Comparison of ENCODE assay signal across 23 cellular contexts in the genomic region with DNA sequence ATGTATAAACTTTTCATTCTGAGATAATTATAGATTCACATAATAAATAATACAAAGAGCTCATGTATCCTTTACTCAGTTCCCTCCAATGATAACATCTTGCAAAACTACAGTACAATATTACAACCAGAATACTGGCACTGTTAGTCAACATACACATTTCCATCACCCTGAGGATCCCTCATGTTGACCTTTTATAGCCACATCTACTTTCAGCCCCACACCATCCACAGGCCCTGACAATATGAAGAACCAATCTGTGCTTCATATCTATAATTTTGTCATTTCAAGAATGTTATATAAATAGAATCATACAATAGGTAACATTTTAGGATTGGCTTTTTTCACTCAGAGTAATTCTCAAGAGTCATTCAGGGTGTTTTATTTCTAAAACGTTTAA.
"Had no signal": no experiment of that assay in that cellular context is flagged by ENCODE, and none has a peak within 500 bp of the region (broad histone marks: within the 10 kb centered on the region; RNA-seq: fewer than 3 reads in every experiment).

No MANE protein-coding gene starts in this region.

- H3K4me3 Mint-ChIP-seq: activated naive CD8-positive, alpha-beta T cell treated with anti-CD3 and anti-CD28 coated beads, Interleukin-2, amount 10 ng/mL, durations not matched to agents 7 days and 5 days; T-helper 2 cell treated with Interferon-gamma antibody and Interleukin-4, amounts not matched to agents 5 μg/mL and 100 μg/mL, for 36 hours had no signal

- DNase-seq: activated CD4-positive, alpha-beta T cell treated with anti-CD3 and anti-CD28 coated beads for 4 hours; activated CD8-positive, alpha-beta memory T cell treated with anti-CD3 and anti-CD28 coated beads for 24 hours; activated effector memory CD4-positive, alpha-beta T cell treated with anti-CD3 and anti-CD28 coated beads, Interleukin-2, amount 50 U/mL, for 16 hours; activated naive CD4-positive, alpha-beta T cell treated with Interleukin-2 at 50 U/mL for 16 hours; activated naive CD8-positive, alpha-beta T cell treated with anti-CD3 and anti-CD28 coated beads, Interleukin-2, amount 10 ng/mL, durations not matched to agents 7 days and 5 days; caudate nucleus; Kasumi-1; KBM-7; NCI-H1105 treated with DMSO at 0.1 percent for 48 hours; NCI-H1436 treated with DMSO at 0.1 percent for 48 hours; NCI-H187; NCI-H2081; NCI-H510A treated with DMSO at 0.1 percent for 48 hours; NCI-H69; NK-92 treated with Interleukin-12 subunit alpha and Interleukin-12 subunit beta, amount 100 ng/mL, for 24 hours; OCI-M1; Peyer's patch; Right ventricle myocardium superior; SJCRH30; SK-N-SH had no signal

- H3K9me3 Mint-ChIP-seq: activated naive CD8-positive, alpha-beta T cell treated with anti-CD3 and anti-CD28 coated beads, Interleukin-2, amount 10 ng/mL, durations not matched to agents 7 days and 5 days; activated T-helper 1 cell treated with anti-CD3 and anti-CD28 coated beads, Interleukin-12 subunit alpha, Interleukin-12 subunit beta, Interleukin-2, Interleukin-4 antibody, amounts not matched to agents 30 ng/mL and 10 ng/mL and 1 ng/mL, durations not matched to agents 14 hours and 24 hours and 36 hours; T-helper 2 cell treated with Interferon-gamma antibody and Interleukin-4, amounts not matched to agents 5 μg/mL and 100 μg/mL, for 36 hours had no signal

- H3K27ac Mint-ChIP-seq: activated naive CD8-positive, alpha-beta T cell treated with anti-CD3 and anti-CD28 coated beads, Interleukin-2, amount 10 ng/mL, durations not matched to agents 7 days and 5 days had no signal

- ATAC-seq: activated CD4-positive, CD25-positive, alpha-beta regulatory T cell treated with anti-CD3 and anti-CD28 coated beads, Interleukin-2, amount 50 U/mL, for 24 hours had no signal

- H3K27me3 Mint-ChIP-seq: activated naive CD8-positive, alpha-beta T cell treated with anti-CD3 and anti-CD28 coated beads, Interleukin-2, amount 10 ng/mL, durations not matched to agents 7 days and 5 days had no signal
